In genomic region chr7:129367700-129368388, GRCh38 we compare ENCODE assay signal across 1 cellular context.
A peak's percentile ranks its signal among the peaks of the same experiment; 100 is the strongest.
TF ChIP-seq lines count a peak whose summit lies in the region.

No MANE protein-coding gene starts in this region.

TF ChIP-seq in K562, 482 proteins besides CTCF, POLR2A, EP300 and RAD21 (continued from another document and continues in another):
- TF ChIP-seq ZBTB11 (CRISPR knock-in tag; IDR thresholded peaks at IDR 0.05), result no peak
- TF ChIP-seq STAT5B (CRISPR knock-in tag; IDR thresholded peaks at IDR 0.05), result no peak
- no peak for TF ChIP-seq DACH1 (IDR thresholded peaks at IDR 0.05; ENCODE audit: partially characterized antibody)
- TF ChIP-seq ZBTB7A (IDR thresholded peaks at IDR 0.05; ENCODE audit: borderline replicate concordance, control insufficient read depth, low read depth, low read length), result no peak
- no peak for TF ChIP-seq ZBTB9 (CRISPR knock-in tag; IDR thresholded peaks at IDR 0.05)
- TF ChIP-seq YBX1 (IDR thresholded peaks at IDR 0.05), result no peak
- no peak for TF ChIP-seq FOXO4 (CRISPR knock-in tag; IDR thresholded peaks at IDR 0.05)
- TF ChIP-seq IRF2 (CRISPR knock-in tag; IDR thresholded peaks at IDR 0.05), result no peak
- no peak for TF ChIP-seq RNF219 (CRISPR knock-in tag; IDR thresholded peaks at IDR 0.05)
- TF ChIP-seq BRD9 (IDR thresholded peaks at IDR 0.05; ENCODE audit: low read depth, partially characterized antibody), result no peak
- TF ChIP-seq PHB2 (IDR thresholded peaks at IDR 0.05; ENCODE audit: low read depth), result no peak
- no peak for TF ChIP-seq HIVEP1 (CRISPR knock-in tag; IDR thresholded peaks at IDR 0.05)
- no peak for TF ChIP-seq SMARCA5 (IDR thresholded peaks at IDR 0.05)
- TF ChIP-seq ARHGAP35 (IDR thresholded peaks at IDR 0.05; ENCODE audit: partially characterized antibody), result no peak
- TF ChIP-seq CGGBP1 (CRISPR knock-in tag; IDR thresholded peaks at IDR 0.05), result no peak
- TF ChIP-seq TSC22D4 (tag; IDR thresholded peaks at IDR 0.05), result no peak
- no peak; a peak in 1 of 4 replicates for TF ChIP-seq ZNF318 (IDR thresholded peaks at IDR 0.05; ENCODE audit: borderline replicate concordance in 1 of 2, low read depth in 1 of 2)
- no peak for TF ChIP-seq ARID3A (IDR thresholded peaks at IDR 0.05; ENCODE audit: borderline replicate concordance, low read depth, low read length)
- TF ChIP-seq HMGXB4 (CRISPR knock-in tag; IDR thresholded peaks at IDR 0.05), result no peak
- TF ChIP-seq HNRNPL (IDR thresholded peaks at IDR 0.05; ENCODE audit: low read depth, low read length), result no peak
- TF ChIP-seq ZNF253 (CRISPR knock-in tag; conservative IDR thresholded peaks at IDR 0.05), result no peak
- no peak for TF ChIP-seq NFXL1 (CRISPR knock-in tag; IDR thresholded peaks at IDR 0.05)
- no peak for TF ChIP-seq CREB3L1 (IDR thresholded peaks at IDR 0.05; ENCODE audit: borderline replicate concordance, low read depth)
- 0 out of 2 replicates have a peak, but pooled peaks have one; percentile 65 for TF ChIP-seq ZHX1 (conservative IDR thresholded peaks at IDR 0.05; ENCODE audit: low read length)
- TF ChIP-seq HMGN3 (IDR thresholded peaks at IDR 0.05; ENCODE audit: borderline replicate concordance, extremely low read depth, insufficient read length, low read depth, low read length), result no peak
- TF ChIP-seq PRPF4 (IDR thresholded peaks at IDR 0.05; ENCODE audit: insufficient read depth, low read depth, low read length, poor library complexity, severe bottlenecking), result no peak
- TF ChIP-seq SIX5 (IDR thresholded peaks at IDR 0.05; ENCODE audit: borderline replicate concordance in 1 of 2, insufficient read depth in 1 of 2, low read depth in 1 of 2, low read length in 2 of 2), result no peak
